In the genomic region with DNA sequence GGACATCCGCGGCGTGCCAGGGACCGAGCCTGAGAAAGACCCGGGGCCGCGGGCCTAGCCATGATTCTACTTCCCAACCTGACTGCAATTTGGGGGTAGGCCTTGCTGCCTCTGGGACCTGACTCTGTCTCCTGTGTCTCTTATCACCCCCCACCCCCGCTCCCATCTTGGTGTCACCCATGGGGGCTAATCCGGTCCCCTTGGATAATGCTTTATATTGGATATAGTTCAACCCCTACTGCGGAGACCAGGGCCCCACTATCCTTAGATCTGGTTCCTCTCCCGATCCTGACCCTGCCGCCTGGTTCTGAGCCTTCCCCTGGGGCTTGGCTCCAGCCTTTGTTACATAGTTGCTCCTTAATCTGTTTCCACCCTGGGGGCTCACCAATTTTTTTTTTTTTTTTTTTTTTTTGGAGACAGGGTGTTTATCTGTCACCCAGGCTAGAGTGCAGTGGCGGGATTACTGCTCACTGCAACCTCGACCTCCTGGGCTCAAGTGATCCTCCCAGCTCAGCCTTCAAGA, we compare ENCODE assay signal across 2 cellular contexts.
TF ChIP-seq lines count a peak whose summit lies in the region.

No MANE protein-coding gene starts in this region.

TF ChIP-seq in SK-N-SH, 30 proteins besides CTCF, POLR2A, EP300 and RAD21 (continued from another document):
- TF ChIP-seq TAF1 (IDR thresholded peaks at IDR 0.05; ENCODE audit: borderline replicate concordance, low read depth, low read length): no peak
- no peak for TF ChIP-seq FOXJ3 (CRISPR knock-in tag; IDR thresholded peaks at IDR 0.05)
- TF ChIP-seq GABPA (IDR thresholded peaks at IDR 0.05; ENCODE audit: low read depth): no peak
- no peak for TF ChIP-seq NRF1 (IDR thresholded peaks at IDR 0.05; ENCODE audit: low read depth, low read length)
- TF ChIP-seq, protein P1, sequence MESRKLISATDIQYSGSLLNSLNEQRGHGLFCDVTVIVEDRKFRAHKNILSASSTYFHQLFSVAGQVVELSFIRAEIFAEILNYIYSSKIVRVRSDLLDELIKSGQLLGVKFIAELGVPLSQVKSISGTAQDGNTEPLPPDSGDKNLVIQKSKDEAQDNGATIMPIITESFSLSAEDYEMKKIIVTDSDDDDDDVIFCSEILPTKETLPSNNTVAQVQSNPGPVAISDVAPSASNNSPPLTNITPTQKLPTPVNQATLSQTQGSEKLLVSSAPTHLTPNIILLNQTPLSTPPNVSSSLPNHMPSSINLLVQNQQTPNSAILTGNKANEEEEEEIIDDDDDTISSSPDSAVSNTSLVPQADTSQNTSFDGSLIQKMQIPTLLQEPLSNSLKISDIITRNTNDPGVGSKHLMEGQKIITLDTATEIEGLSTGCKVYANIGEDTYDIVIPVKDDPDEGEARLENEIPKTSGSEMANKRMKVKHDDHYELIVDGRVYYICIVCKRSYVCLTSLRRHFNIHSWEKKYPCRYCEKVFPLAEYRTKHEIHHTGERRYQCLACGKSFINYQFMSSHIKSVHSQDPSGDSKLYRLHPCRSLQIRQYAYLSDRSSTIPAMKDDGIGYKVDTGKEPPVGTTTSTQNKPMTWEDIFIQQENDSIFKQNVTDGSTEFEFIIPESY (IDR thresholded peaks at IDR 0.05; ENCODE audit: borderline replicate concordance, low read depth): no peak
- TF ChIP-seq ELF1 (IDR thresholded peaks at IDR 0.05): no peak
- TF ChIP-seq NFIC (IDR thresholded peaks at IDR 0.05; ENCODE audit: borderline replicate concordance): no peak
- no peak; the same call in 1 of the 2 replicates for TF ChIP-seq MXI1 (IDR thresholded peaks at IDR 0.05; ENCODE audit: low read depth, low read length)
- TF ChIP-seq RFX5 (IDR thresholded peaks at IDR 0.05; ENCODE audit: low read length): no peak

TF ChIP-seq in SK-N-SH treated with all-trans-retinoic acid at 6 μM for 48 hours, 23 proteins besides CTCF, POLR2A, EP300 and RAD21 (continued from another document):
- no peak for TF ChIP-seq OSR1 (CRISPR knock-in tag; IDR thresholded peaks at IDR 0.05)
- TF ChIP-seq, protein P2, sequence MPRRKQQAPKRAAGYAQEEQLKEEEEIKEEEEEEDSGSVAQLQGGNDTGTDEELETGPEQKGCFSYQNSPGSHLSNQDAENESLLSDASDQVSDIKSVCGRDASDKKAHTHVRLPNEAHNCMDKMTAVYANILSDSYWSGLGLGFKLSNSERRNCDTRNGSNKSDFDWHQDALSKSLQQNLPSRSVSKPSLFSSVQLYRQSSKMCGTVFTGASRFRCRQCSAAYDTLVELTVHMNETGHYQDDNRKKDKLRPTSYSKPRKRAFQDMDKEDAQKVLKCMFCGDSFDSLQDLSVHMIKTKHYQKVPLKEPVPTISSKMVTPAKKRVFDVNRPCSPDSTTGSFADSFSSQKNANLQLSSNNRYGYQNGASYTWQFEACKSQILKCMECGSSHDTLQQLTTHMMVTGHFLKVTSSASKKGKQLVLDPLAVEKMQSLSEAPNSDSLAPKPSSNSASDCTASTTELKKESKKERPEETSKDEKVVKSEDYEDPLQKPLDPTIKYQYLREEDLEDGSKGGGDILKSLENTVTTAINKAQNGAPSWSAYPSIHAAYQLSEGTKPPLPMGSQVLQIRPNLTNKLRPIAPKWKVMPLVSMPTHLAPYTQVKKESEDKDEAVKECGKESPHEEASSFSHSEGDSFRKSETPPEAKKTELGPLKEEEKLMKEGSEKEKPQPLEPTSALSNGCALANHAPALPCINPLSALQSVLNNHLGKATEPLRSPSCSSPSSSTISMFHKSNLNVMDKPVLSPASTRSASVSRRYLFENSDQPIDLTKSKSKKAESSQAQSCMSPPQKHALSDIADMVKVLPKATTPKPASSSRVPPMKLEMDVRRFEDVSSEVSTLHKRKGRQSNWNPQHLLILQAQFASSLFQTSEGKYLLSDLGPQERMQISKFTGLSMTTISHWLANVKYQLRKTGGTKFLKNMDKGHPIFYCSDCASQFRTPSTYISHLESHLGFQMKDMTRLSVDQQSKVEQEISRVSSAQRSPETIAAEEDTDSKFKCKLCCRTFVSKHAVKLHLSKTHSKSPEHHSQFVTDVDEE (CRISPR knock-in tag; IDR thresholded peaks at IDR 0.05): no peak
- TF ChIP-seq TOX (CRISPR knock-in tag; IDR thresholded peaks at IDR 0.05; ENCODE audit: borderline replicate concordance): no peak
- no peak for TF ChIP-seq ARNTL (CRISPR knock-in tag; IDR thresholded peaks at IDR 0.05; ENCODE audit: borderline replicate concordance, low read depth)
- TF ChIP-seq POU6F1 (CRISPR knock-in tag; IDR thresholded peaks at IDR 0.05; ENCODE audit: borderline replicate concordance, low read depth): no peak
- TF ChIP-seq GLIS3 (CRISPR knock-in tag; IDR thresholded peaks at IDR 0.05): no peak
- no peak for TF ChIP-seq ISL1 (CRISPR knock-in tag; IDR thresholded peaks at IDR 0.05)
